11 cellular contexts compared by ENCODE assay signal in genomic region chr9:36436909-36437308, GRCh38.
A peak's percentile ranks its signal among the peaks of the same experiment; 100 is the strongest.
DNase-seq lines count a peak whose midpoint lies in the region; ATAC-seq and TF ChIP-seq lines count a peak whose summit lies in the region.
"Had no signal": no experiment of that assay in that cellular context is flagged by ENCODE, and none has a peak within 500 bp of the region (broad histone marks: within the 10 kb centered on the region; RNA-seq: fewer than 3 reads in every experiment).

No MANE protein-coding gene starts in this region.

- peak overlapping the region; percentile 1 to 47 for H3K27ac Mint-ChIP-seq in effector memory CD8-positive, alpha-beta T cell
- H3K27ac Mint-ChIP-seq: type B pancreatic cell had no signal

- no peak overlapping the region for H3K4me3 Mint-ChIP-seq in effector memory CD8-positive, alpha-beta T cell
- H3K4me3 Mint-ChIP-seq: type B pancreatic cell had no signal

- DNase-seq in DMS79 (lab: John Stamatoyannopoulos, UW) (peak; percentile 85), NCI-H1105 treated with DMSO at 0.1 percent for 48 hours (lab: John Stamatoyannopoulos, UW) (peak; percentile 26), midbrain (lab: John Stamatoyannopoulos, UW) (peak; percentile 36), HEK293T (ENCODE audit: extremely low spot score) (no peak), T1000 (lab: John Stamatoyannopoulos, UW) (no peak)
- no peak for DNase-seq in effector memory CD8-positive, alpha-beta T cell
- DNase-seq: activated CD4-positive, alpha-beta T cell treated with anti-CD3 and anti-CD28 coated beads, Interleukin-2, amount 50 U/mL, for 1 hour; NCI-H1436; stimulated activated CD4-positive, alpha-beta T cell treated with anti-CD3 and anti-CD28 coated beads, Interleukin-2, amount 100 ng/mL, for 24 hours had no signal

- no peaks in the 10 kb centered on the region for H3K27me3 Mint-ChIP-seq in effector memory CD8-positive, alpha-beta T cell
- H3K27me3 Mint-ChIP-seq: type B pancreatic cell had no signal

- H3K4me1 Mint-ChIP-seq in effector memory CD8-positive, alpha-beta T cell (ENCODE audit: low read depth in 2 of 2) = peaks cover 22 to 33% of the 10 kb centered on the region in 2 donors

- ATAC-seq in effector memory CD8-positive, alpha-beta T cell (replicated peaks) = no peak
- ATAC-seq in GM18868 (IDR thresholded peaks at IDR 0.05; ENCODE audit: unreplicated experiment) = no peak

- no peaks in the 10 kb centered on the region for H3K9me3 Mint-ChIP-seq in effector memory CD8-positive, alpha-beta T cell
- H3K9me3 Mint-ChIP-seq: type B pancreatic cell had no signal

- POLR2A ChIA-PET in HEK293T (lab: Yijun Ruan, JAX) = interaction anchor here (0.5 kb wide), 1 partner anchor 82 kb away, joined by 3 read pairs; no protein-coding TSS in a partner anchor

- peaks cover 7% of the 10 kb centered on the region for H3K36me3 Mint-ChIP-seq in effector memory CD8-positive, alpha-beta T cell (ENCODE audit: insufficient read depth)

- CTCF ChIA-PET in HEK293T (lab: Yijun Ruan, JAX) = interaction anchor here (0.6 kb wide), 2 partner anchors 15 to 442 kb away, joined by 7 read pairs; no protein-coding TSS in a partner anchor

TF ChIP-seq in HEK293T, 16 proteins besides CTCF, POLR2A, EP300 and RAD21:
- TF ChIP-seq NFRKB (IDR thresholded peaks at IDR 0.05) = no peak
- no peak for TF ChIP-seq CTBP1 (IDR thresholded peaks at IDR 0.05; ENCODE audit: borderline replicate concordance)
- no peak for TF ChIP-seq BHLHE40 (IDR thresholded peaks at IDR 0.05; ENCODE audit: borderline replicate concordance)
- no peak for TF ChIP-seq SUZ12 (IDR thresholded peaks at IDR 0.05)
- TF ChIP-seq L3MBTL2 (conservative IDR thresholded peaks at IDR 0.05) = no peak
- TF ChIP-seq FOXM1 (IDR thresholded peaks at IDR 0.05; ENCODE audit: borderline replicate concordance) = no peak
- TF ChIP-seq ARNT (IDR thresholded peaks at IDR 0.05) = no peak
- TF ChIP-seq LEF1 (IDR thresholded peaks at IDR 0.05; ENCODE audit: borderline replicate concordance) = no peak
- TF ChIP-seq FOXK2 (IDR thresholded peaks at IDR 0.05) = no peak
- no peak for TF ChIP-seq ZNF384 (IDR thresholded peaks at IDR 0.05)

Comparison
In these comparisons a context has a peak if more than half of its experiments do, and no peak if none do; other contexts are left out.
1. DNase-seq: peak in DMS79 (single experiment), NCI-H1105 treated with DMSO at 0.1 percent for 48 hours (single experiment) and midbrain (single experiment); none in effector memory CD8-positive, alpha-beta T cell (0 of 3), HEK293T (single experiment) and T1000 (single experiment).